ENCODE assay signal across 1 cellular context in the genomic region with DNA sequence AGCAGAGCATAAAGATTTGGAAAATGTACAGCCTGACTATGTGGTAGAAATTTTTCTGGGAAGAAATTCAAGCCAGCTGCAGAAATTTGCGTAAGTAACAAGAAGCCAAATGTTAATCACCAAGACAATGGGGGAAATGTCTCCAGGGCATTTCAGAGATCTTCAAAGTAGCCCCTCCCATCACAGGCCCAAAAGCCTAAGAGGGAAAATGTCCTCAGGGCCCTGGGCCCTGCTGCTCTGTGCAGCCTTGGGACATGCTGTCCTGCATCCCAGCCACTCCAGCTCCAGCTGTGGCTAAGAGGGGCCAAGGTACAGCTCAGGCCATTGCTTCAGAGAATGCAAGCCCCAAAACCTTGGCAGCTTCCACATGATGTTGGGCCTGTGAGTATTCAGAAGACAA. TPM values are rescaled to one million over a fixed set of nuclear protein-coding genes. Genes with fewer than 3 reads are reported as not detected.
"Had no signal": no experiment of that assay in that cellular context is flagged by ENCODE, and none has a peak within 500 bp of the region (broad histone marks: within the 10 kb centered on the region; RNA-seq: fewer than 3 reads in every experiment).

No MANE protein-coding gene starts in this region.

RNA-seq across cellular contexts. Expression of a gene that starts 19.6 kb away (rescaled TPM):
- total RNA-seq: GM12878 had no signal
